Comparison of ENCODE assay signal across 1 cellular context in the genomic region with DNA sequence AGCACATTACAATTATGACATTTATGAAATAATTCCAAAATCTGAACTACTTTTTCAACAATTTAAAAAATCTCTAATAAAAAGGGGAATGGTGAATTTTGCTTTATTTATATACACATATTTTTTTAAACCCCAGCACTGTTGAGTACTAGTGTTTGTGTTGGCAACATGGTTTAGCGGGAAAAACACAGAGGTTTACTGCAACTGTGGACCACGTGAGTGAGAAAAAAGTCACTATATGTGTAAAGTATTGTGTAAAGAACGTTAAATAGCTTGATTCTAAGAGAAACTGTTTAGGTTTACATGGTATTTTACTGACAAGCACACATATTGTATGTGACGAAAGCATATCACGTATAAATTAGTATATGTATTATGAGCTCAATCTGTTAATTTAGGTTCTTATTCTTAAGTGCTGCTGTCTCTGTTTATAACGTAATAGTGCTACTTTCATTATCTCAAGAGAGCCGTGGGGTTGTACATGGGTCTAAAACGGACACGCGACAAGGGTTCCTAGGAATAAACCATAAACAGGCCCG.
TF ChIP-seq lines count a peak whose summit lies in the region.

No MANE protein-coding gene starts in this region.

TF ChIP-seq in IMR-90, 13 proteins besides CTCF, POLR2A, EP300 and RAD21 (continued from another document):
- TF ChIP-seq, protein P1, sequence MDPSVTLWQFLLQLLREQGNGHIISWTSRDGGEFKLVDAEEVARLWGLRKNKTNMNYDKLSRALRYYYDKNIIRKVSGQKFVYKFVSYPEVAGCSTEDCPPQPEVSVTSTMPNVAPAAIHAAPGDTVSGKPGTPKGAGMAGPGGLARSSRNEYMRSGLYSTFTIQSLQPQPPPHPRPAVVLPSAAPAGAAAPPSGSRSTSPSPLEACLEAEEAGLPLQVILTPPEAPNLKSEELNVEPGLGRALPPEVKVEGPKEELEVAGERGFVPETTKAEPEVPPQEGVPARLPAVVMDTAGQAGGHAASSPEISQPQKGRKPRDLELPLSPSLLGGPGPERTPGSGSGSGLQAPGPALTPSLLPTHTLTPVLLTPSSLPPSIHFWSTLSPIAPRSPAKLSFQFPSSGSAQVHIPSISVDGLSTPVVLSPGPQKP (IDR thresholded peaks at IDR 0.05; ENCODE audit: borderline replicate concordance, low read depth, low read length): no peak
- TF ChIP-seq, protein P2, sequence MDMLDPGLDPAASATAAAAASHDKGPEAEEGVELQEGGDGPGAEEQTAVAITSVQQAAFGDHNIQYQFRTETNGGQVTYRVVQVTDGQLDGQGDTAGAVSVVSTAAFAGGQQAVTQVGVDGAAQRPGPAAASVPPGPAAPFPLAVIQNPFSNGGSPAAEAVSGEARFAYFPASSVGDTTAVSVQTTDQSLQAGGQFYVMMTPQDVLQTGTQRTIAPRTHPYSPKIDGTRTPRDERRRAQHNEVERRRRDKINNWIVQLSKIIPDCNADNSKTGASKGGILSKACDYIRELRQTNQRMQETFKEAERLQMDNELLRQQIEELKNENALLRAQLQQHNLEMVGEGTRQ (IDR thresholded peaks at IDR 0.05; ENCODE audit: low read depth, low read length): no peak; the same call in 1 of the 2 replicates
- no peak for TF ChIP-seq FOS (IDR thresholded peaks at IDR 0.05; ENCODE audit: low read depth, low read length)
- TF ChIP-seq NFE2L2 (IDR thresholded peaks at IDR 0.05; ENCODE audit: low read depth, low read length): no peak
- no peak for TF ChIP-seq MXI1 (IDR thresholded peaks at IDR 0.05; ENCODE audit: borderline replicate concordance, low read depth, low read length)
- TF ChIP-seq MAFK (IDR thresholded peaks at IDR 0.05; ENCODE audit: low read depth, low read length): no peak
- no peak for TF ChIP-seq CHD1 (IDR thresholded peaks at IDR 0.05; ENCODE audit: low read depth, low read length)
